1 cellular context compared by ENCODE assay signal in genomic region chr15:79035111-79035601, GRCh38.
TF ChIP-seq lines count a peak whose summit lies in the region.

No MANE protein-coding gene starts in this region.

TF ChIP-seq in GM12878, 131 proteins besides CTCF, POLR2A, EP300 and RAD21 (continued from another document):
- TF ChIP-seq TCF12 (IDR thresholded peaks at IDR 0.05; ENCODE audit: low read depth, low read length) (peak; percentile 49; the same call in 1 of the 2 replicates), MEF2A (IDR thresholded peaks at IDR 0.05; ENCODE audit: insufficient read depth, low read depth, low read length) (0 out of 2 replicates have a peak, but pooled peaks have one; percentile 32), CREB1 (IDR thresholded peaks at IDR 0.05; ENCODE audit: low read depth) (0 out of 2 replicates have a peak, but pooled peaks have one; percentile 24), ZBTB33 (IDR thresholded peaks at IDR 0.05) (no peak), NR2F1 (conservative IDR thresholded peaks at IDR 0.05) (no peak), MLLT1 (IDR thresholded peaks at IDR 0.05) (no peak), ATF2 (IDR thresholded peaks at IDR 0.05; ENCODE audit: low read length) (0 out of 2 replicates have a peak, but pooled peaks have one; percentile 11), EGR1 (IDR thresholded peaks at IDR 0.05; ENCODE audit: borderline replicate concordance in 1 of 2, low read depth in 2 of 2, low read length in 2 of 2) (no peak; a peak in 1 of 3 replicates), MTA2 (IDR thresholded peaks at IDR 0.05; ENCODE audit: low read depth) (no peak), HCFC1 (IDR thresholded peaks at IDR 0.05; ENCODE audit: low read length) (no peak), EED (IDR thresholded peaks at IDR 0.05; ENCODE audit: low read depth) (0 out of 2 replicates have a peak, but pooled peaks have one; percentile 25), CREM (IDR thresholded peaks at IDR 0.05; ENCODE audit: low read depth) (peak; percentile 25; the same call in 1 of the 2 replicates), IRF5 (IDR thresholded peaks at IDR 0.05; ENCODE audit: borderline replicate concordance) (no peak), IRF4 (IDR thresholded peaks at IDR 0.05; ENCODE audit: low read depth, low read length) (0 out of 2 replicates have a peak, but pooled peaks have one; percentile 58), BHLHE40 (IDR thresholded peaks at IDR 0.05; ENCODE audit: borderline replicate concordance in 1 of 2, low read depth in 2 of 2, low read length in 1 of 2) (peak in 1 of 2 experiments; percentile 17; a peak in 1 of 4 replicates), RBBP5 (conservative IDR thresholded peaks at IDR 0.05) (no peak), BCL11A (IDR thresholded peaks at IDR 0.05; ENCODE audit: low read depth, low read length) (no peak), ZBTB40 (IDR thresholded peaks at IDR 0.05; ENCODE audit: borderline replicate concordance) (no peak), TCF7 (IDR thresholded peaks at IDR 0.05; ENCODE audit: borderline replicate concordance) (no peak), ZNF207 (IDR thresholded peaks at IDR 0.05; ENCODE audit: borderline replicate concordance) (no peak), BMI1 (IDR thresholded peaks at IDR 0.05; ENCODE audit: borderline replicate concordance) (no peak), PBX3 (IDR thresholded peaks at IDR 0.05; ENCODE audit: insufficient replicate concordance, low read depth, low read length) (no peak), IKZF1 (conservative IDR thresholded peaks at IDR 0.05) (0 out of 2 replicates have a peak, but pooled peaks have one; percentile 23), LARP7 (IDR thresholded peaks at IDR 0.05) (no peak), BACH1 (IDR thresholded peaks at IDR 0.05; ENCODE audit: borderline replicate concordance) (no peak), JUNB (IDR thresholded peaks at IDR 0.05) (0 out of 2 replicates have a peak, but pooled peaks have one; percentile 54)
